Comparison of ENCODE assay signal across 1 cellular context in the genomic region with DNA sequence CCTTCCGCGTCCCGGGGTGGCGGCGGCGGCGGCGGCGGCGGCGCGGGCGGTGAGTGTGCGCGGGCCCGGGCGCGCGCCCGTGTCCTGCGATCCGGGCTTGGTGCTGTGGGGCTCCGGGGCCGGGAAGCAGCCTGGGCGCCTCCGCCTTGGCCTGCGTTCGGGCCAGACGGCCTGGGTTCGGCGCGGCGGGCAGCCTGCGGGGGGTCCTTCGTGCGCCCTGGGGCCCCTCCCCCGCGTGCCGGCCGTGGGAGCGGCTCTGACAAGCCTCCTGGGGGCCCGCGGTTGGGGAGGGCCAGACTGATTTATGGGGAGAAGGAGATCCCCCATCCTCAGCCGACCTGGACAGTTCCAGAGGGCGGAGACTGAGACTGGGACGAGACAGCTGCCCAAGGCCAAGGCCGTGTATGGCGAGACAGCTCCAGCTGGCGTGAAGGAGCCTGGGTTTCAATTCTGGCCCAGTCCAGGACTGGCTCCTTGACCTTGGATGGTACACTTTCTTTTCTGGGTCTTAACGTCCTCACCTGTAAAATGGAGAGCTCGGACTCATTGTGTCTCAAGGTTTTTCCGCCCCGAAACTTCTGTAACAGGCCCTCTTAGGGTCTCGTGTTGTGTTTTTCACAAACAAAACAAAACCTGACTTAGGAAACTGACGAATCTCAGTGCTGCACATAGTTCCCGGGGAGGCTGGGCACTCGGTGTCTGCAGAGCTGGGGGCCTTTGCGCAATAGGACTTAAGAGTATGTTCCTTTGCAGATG.
TF ChIP-seq lines count a peak whose summit lies in the region.

No MANE protein-coding gene starts in this region.

TF ChIP-seq in H1, 55 proteins besides CTCF, POLR2A, EP300 and RAD21:
- 0 out of 2 replicates have a peak, but pooled peaks have one; percentile 19 for TF ChIP-seq POLR2AphosphoS5 (IDR thresholded peaks at IDR 0.05; ENCODE audit: low read depth, low read length)
- peak; percentile 38 for TF ChIP-seq ASH2L (IDR thresholded peaks at IDR 0.05; ENCODE audit: low read length)
- peak; percentile 46 for TF ChIP-seq PHF8 (conservative IDR thresholded peaks at IDR 0.05; ENCODE audit: low read depth, low read length)
- TF ChIP-seq CEBPB (IDR thresholded peaks at IDR 0.05; ENCODE audit: low read depth, low read length), result peak; percentile 55; the same call in 1 of the 2 replicates
- TF ChIP-seq, protein P1, sequence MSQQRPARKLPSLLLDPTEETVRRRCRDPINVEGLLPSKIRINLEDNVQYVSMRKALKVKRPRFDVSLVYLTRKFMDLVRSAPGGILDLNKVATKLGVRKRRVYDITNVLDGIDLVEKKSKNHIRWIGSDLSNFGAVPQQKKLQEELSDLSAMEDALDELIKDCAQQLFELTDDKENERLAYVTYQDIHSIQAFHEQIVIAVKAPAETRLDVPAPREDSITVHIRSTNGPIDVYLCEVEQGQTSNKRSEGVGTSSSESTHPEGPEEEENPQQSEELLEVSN (IDR thresholded peaks at IDR 0.05), result no peak
- TF ChIP-seq KDM5A (IDR thresholded peaks at IDR 0.05; ENCODE audit: low read length), result no peak
